In the genomic region with DNA sequence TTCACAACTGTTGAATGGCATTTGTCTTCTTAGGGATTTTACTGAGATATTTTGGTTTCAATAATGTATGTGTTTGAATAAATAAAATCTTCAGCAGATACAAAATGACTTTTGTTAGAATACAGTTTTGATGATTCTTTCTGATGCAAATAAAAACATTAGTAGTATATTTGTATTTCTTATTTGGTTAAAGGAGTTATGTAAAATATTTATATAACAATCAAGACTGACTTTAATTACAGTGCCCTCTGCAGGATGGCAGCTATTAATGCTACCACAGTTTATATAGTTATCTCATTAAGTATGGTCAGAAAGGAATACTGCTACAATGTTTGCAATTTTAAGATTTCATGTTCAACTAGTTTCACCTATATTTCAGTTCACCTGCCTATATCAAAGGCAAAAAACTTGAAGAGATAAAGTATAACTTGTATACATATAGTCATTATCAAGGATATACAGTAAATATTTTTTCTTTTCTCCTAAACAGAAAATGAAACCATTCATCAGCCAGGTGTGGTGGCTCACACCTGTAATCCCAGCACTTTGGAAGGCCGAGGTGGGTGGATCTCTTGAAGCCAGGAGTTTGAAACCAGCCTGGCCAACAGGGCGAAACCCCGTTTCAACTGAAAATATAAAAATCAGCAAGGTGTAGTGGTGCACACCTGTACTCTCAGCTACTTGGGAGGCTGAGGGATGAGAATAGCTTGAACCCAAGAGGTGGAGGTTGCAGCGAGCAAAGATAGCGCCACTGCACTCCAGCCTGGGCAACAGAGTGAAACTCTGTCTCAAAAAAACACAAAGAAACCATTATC, we compare ENCODE assay signal across 8 cellular contexts. TPM values are rescaled to one million over a fixed set of nuclear protein-coding genes. Genes with fewer than 3 reads are reported as not detected.
DNase-seq lines count a peak whose midpoint lies in the region; ATAC-seq and TF ChIP-seq lines count a peak whose summit lies in the region.

No MANE protein-coding gene starts in this region.

- ATAC-seq in heart right ventricle (peak in 1 of 8 donors; percentile 55), Right ventricle myocardium superior (ENCODE audit: poor library complexity) (no peak)

- H3K9me3 ChIP-seq in heart right ventricle (peaks cover 0 to 6% (median 0%) of the 10 kb centered on the region in 11 donors), PC-9 (ENCODE audit: insufficient read depth, low read depth) (no peaks in the 10 kb centered on the region), thyroid gland (no peaks in the 10 kb centered on the region)

- H3K36me3 ChIP-seq in heart right ventricle (peaks cover 0 to 87% (median 39%) of the 10 kb centered on the region in 9 donors), PC-9 (ENCODE audit: low read depth) (peaks cover 5% of the 10 kb centered on the region; the same call in 1 of the 2 replicates), thyroid gland (peaks cover 16 to 32% of the 10 kb centered on the region in 2 donors)

- WGBS in heart right ventricle, 2 donors = 91 to 96% methylated on average over 5 of the region's 5 CpGs
- WGBS in thyroid gland, 2 donors = 90 to 92% methylated on average over 5 of the region's 5 CpGs

- POLR2A ChIA-PET in PC-9 (lab: Charles Lee; ENCODE audit: unreplicated experiment) = no interaction called here

- H3K27me3 ChIP-seq in heart right ventricle = no peaks in the 10 kb centered on the region
- H3K27me3 ChIP-seq in PC-9 (ENCODE audit: insufficient read depth, low read depth) = no peaks in the 10 kb centered on the region
- no peaks in the 10 kb centered on the region for H3K27me3 ChIP-seq in thyroid gland

- no peaks in the 10 kb centered on the region for H3K79me2 ChIP-seq in PC-9 (ENCODE audit: low read depth)

- H3K4me1 Mint-ChIP-seq in activated T-cell treated with anti-CD3 and anti-CD28 coated beads, Interleukin-2, amount 50 U/mL, for 24 hours (ENCODE audit: low read depth) = peaks cover 8% of the 10 kb centered on the region

- no peak overlapping the region for H3K4me3 Mint-ChIP-seq in activated T-cell treated with anti-CD3 and anti-CD28 coated beads, Interleukin-2, amount 50 U/mL, for 24 hours

- CTCF ChIA-PET in PC-9 (lab: Charles Lee) = no interaction called here

- no peaks in the 10 kb centered on the region for H3K9me2 ChIP-seq in PC-9 (ENCODE audit: insufficient read depth)

- H3K9me3 Mint-ChIP-seq in activated T-cell treated with anti-CD3 and anti-CD28 coated beads, Interleukin-2, amount 50 U/mL, for 24 hours = peaks cover 2% of the 10 kb centered on the region

- TF ChIP-seq CTCF in heart right ventricle (IDR thresholded peaks at IDR 0.05) = peak; percentile 25 to 76 (median 62)
- peak; percentile 65 for TF ChIP-seq CTCF in PC-9 (conservative IDR thresholded peaks at IDR 0.05)
- peak; percentile 55 for TF ChIP-seq CTCF in fibroblast of pulmonary artery (IDR thresholded peaks at IDR 0.05; ENCODE audit: low read length, missing control alignments)
- TF ChIP-seq CTCF in thyroid gland (IDR thresholded peaks at IDR 0.05) = peak in 4 of 6 experiments; percentile 22 to 51 (median 36)

- peaks cover 0 to 20% (median 12%) of the 10 kb centered on the region in 9 donors for H3K4me1 ChIP-seq in heart right ventricle
- H3K4me1 ChIP-seq in PC-9 (replicated peaks; ENCODE audit: insufficient read depth) = no peaks in the 10 kb centered on the region
- H3K4me1 ChIP-seq in thyroid gland = no peaks in the 10 kb centered on the region

- no TSS peak for BruUV-seq in PC-9 (replicated peaks; lab: Mats Ljungman, UMichigan)

- peaks cover 49% of the 10 kb centered on the region for H3K36me3 Mint-ChIP-seq in activated T-cell treated with anti-CD3 and anti-CD28 coated beads, Interleukin-2, amount 50 U/mL, for 24 hours (ENCODE audit: low read depth)

- no peaks in the 10 kb centered on the region for H3F3A ChIP-seq in PC-9 (ENCODE audit: insufficient read depth, low read depth)

- H3K27me3 Mint-ChIP-seq in activated T-cell treated with anti-CD3 and anti-CD28 coated beads, Interleukin-2, amount 50 U/mL, for 24 hours = no peaks in the 10 kb centered on the region

- H4K20me1 ChIP-seq in PC-9 (ENCODE audit: insufficient read depth) = peaks cover 4% of the 10 kb centered on the region; the same call in 1 of the 2 replicates

- intact Hi-C loops in heart right ventricle (cut with DNase I) (no loop called here), Right ventricle myocardium superior (cut with DNase I) (no loop called here), PC-9 (cut with micrococcal nuclease; ENCODE audit: unreplicated experiment) (no loop called here), thyroid gland (cut with DNase I) (no loop called here), head of caudate nucleus (cut with DNase I) (no loop called here)

- no peak overlapping the region for H3K27ac ChIP-seq in heart right ventricle
- no peak overlapping the region for H3K27ac ChIP-seq in PC-9
- no peak overlapping the region for H3K27ac ChIP-seq in thyroid gland

- no peak overlapping the region for H2AFZ ChIP-seq in PC-9

- H3K4me2 ChIP-seq in PC-9 = no peak overlapping the region

- DNase-seq in heart right ventricle = no peak
- no peak for DNase-seq in Right ventricle myocardium superior
- no peak for DNase-seq in PC-9
- peak; percentile 48 for DNase-seq in fibroblast of pulmonary artery (ENCODE audit: low read depth)
- no peak for DNase-seq in thyroid gland
- DNase-seq in activated T-cell treated with anti-CD3 and anti-CD28 coated beads, Interleukin-2, amount 50 U/mL, for 24 hours = no peak
- no peak for DNase-seq in head of caudate nucleus
- DNase-seq in UCSD-AML1 (lab: John Stamatoyannopoulos, UW; ENCODE audit: unreplicated experiment) = no peak

- TF ChIP-seq POLR2A in thyroid gland (IDR thresholded peaks at IDR 0.05) = no peak

- H3K4me3 ChIP-seq in heart right ventricle (no peak overlapping the region), PC-9 (no peak overlapping the region), fibroblast of pulmonary artery (replicated peaks; ENCODE audit: low read depth, low read length) (no peak overlapping the region), thyroid gland (replicated peaks in 1 of 3) (no peak overlapping the region)

- no peak overlapping the region for H3K27ac Mint-ChIP-seq in activated T-cell treated with anti-CD3 and anti-CD28 coated beads, Interleukin-2, amount 50 U/mL, for 24 hours

RNA-seq across cellular contexts. Expression of gene ARL5A, which starts 19.8 kb away (rescaled TPM):
- total RNA-seq in heart right ventricle (10 to 100 TPM; 40.4 to 62.3 (median 56.4) TPM), Right ventricle myocardium superior (57.5 TPM), PC-9 (2021) (36.1 and 47.5 TPM in 2 replicates), thyroid gland (10 to 100 TPM; 64.4 to 79.4 (median 71.0) TPM)
- polyA plus RNA-seq in heart right ventricle = 10 to 100 TPM in 1 of 2 donors, 1 to 10 TPM in 1; 8.3 to 12.3 TPM
